14 cellular contexts compared by ENCODE assay signal in genomic region chr17:79892457-79893236, GRCh38. TPM values are rescaled to one million over a fixed set of nuclear protein-coding genes. Genes with fewer than 3 reads are reported as not detected.
DNase-seq lines count a peak whose midpoint lies in the region; ATAC-seq and TF ChIP-seq lines count a peak whose summit lies in the region.
"Had no signal": no experiment of that assay in that cellular context is flagged by ENCODE, and none has a peak within 500 bp of the region (broad histone marks: within the 10 kb centered on the region; RNA-seq: fewer than 3 reads in every experiment).

No MANE protein-coding gene starts in this region.

- intact Hi-C loops in MCF 10A (cut with micrococcal nuclease) (no loop called here), spleen (cut with DNase I; ENCODE audit: low total_unique reads) (no loop called here)

- peaks cover 24% of the 10 kb centered on the region for H3K27me3 Mint-ChIP-seq in MCF 10A (ENCODE audit: insufficient read depth, unreplicated experiment)

- POLR2A ChIA-PET in MCF 10A (lab: Yijun Ruan, JAX), result no interaction called here

- TF ChIP-seq CTCF in MCF 10A (IDR thresholded peaks at IDR 0.05; ENCODE audit: unreplicated experiment), result no peak
- no peak for TF ChIP-seq CTCF in spleen (IDR thresholded peaks at IDR 0.05 in 8 of 11, conservative IDR thresholded peaks at IDR 0.05 in 3 of 11)

- H3K36me3 ChIP-seq in spleen, result no peaks in the 10 kb centered on the region
- H3K36me3 ChIP-seq: gastroesophageal sphincter had no signal

- no peaks in the 10 kb centered on the region for H3K9me3 Mint-ChIP-seq in MCF 10A (ENCODE audit: unreplicated experiment)
- H3K9me3 Mint-ChIP-seq: activated CD4-positive, alpha-beta T cell treated with anti-CD3 and anti-CD28 coated beads, Interleukin-2, amount 10 ng/mL, durations not matched to agents 7 days and 5 days; activated T-cell treated with anti-CD3 and anti-CD28 coated beads, Interleukin-2, amount 50 U/mL, for 72 hours; natural killer cell had no signal

- no peak overlapping the region for H3K4me3 Mint-ChIP-seq in MCF 10A (ENCODE audit: unreplicated experiment)
- H3K4me3 Mint-ChIP-seq: activated CD4-positive, alpha-beta T cell treated with anti-CD3 and anti-CD28 coated beads, Interleukin-2, amount 10 ng/mL, durations not matched to agents 7 days and 5 days; activated T-cell treated with anti-CD3 and anti-CD28 coated beads, Interleukin-2, amount 50 U/mL, for 72 hours; natural killer cell had no signal

- peaks cover 0 to 65% (median 12%) of the 10 kb centered on the region in 7 donors for H3K27me3 ChIP-seq in spleen (replicated peaks in 1 of 7)
- H3K27me3 ChIP-seq: testis had no signal

- WGBS in spleen, 5 donors, result 76 to 90% (median 81%) methylated on average over 11 of the region's 11 CpGs

- no peak overlapping the region for H3K27ac ChIP-seq in spleen
- H3K27ac ChIP-seq: gastroesophageal sphincter, testis had no signal

- CTCF ChIA-PET in MCF 10A (lab: Yijun Ruan, JAX), result interaction anchor here (0.7 kb wide), 1 partner anchor 85 kb away, joined by 3 read pairs; no protein-coding TSS in a partner anchor

- H3K9me3 ChIP-seq in spleen, result no peaks in the 10 kb centered on the region
- H3K9me3 ChIP-seq: gastroesophageal sphincter, testis had no signal

- peak overlapping the region; percentile 47 for H3K27ac Mint-ChIP-seq in MCF 10A (ENCODE audit: low read depth, unreplicated experiment)
- H3K27ac Mint-ChIP-seq: activated CD4-positive, alpha-beta T cell treated with anti-CD3 and anti-CD28 coated beads, Interleukin-2, amount 10 ng/mL, durations not matched to agents 7 days and 5 days; activated T-cell treated with anti-CD3 and anti-CD28 coated beads, Interleukin-2, amount 50 U/mL, for 72 hours; natural killer cell had no signal

- H3K4me1 ChIP-seq in spleen, result peaks cover 0 to 13% (median 5%) of the 10 kb centered on the region in 6 donors
- H3K4me1 ChIP-seq: gastroesophageal sphincter, testis had no signal

- no peak overlapping the region for H3K4me3 ChIP-seq in spleen
- H3K4me3 ChIP-seq: gastroesophageal sphincter, testis had no signal

- DNase-seq in HPDE6-E6E7 (ENCODE audit: extremely low spot score) (peak; percentile 35), NCI-H2107 (lab: John Stamatoyannopoulos, UW) (peak; percentile 70), MCF 10A (ENCODE audit: unreplicated experiment) (peak; percentile 74), spleen (peak; percentile 30), HuH-7.5 (ENCODE audit: low spot score) (no peak), NCI-H1048 (lab: John Stamatoyannopoulos, UW) (no peak)
- DNase-seq: activated CD4-positive, alpha-beta T cell treated with anti-CD3 and anti-CD28 coated beads, Interleukin-2, amount 10 ng/mL, durations not matched to agents 7 days and 5 days; activated T-cell treated with anti-CD3 and anti-CD28 coated beads, Interleukin-2, amount 50 U/mL, for 72 hours; effector CD8-positive, alpha-beta T cell; natural killer cell; T-helper 2 cell; testis had no signal

- no peak for ATAC-seq in HG03196 (IDR thresholded peaks at IDR 0.05; ENCODE audit: unreplicated experiment)
- ATAC-seq: activated T-cell treated with anti-CD3 and anti-CD28 coated beads, Interleukin-2, amount 50 U/mL, for 72 hours; gastroesophageal sphincter had no signal

- no peaks in the 10 kb centered on the region for H3K36me3 Mint-ChIP-seq in MCF 10A (ENCODE audit: insufficient read depth, unreplicated experiment)
- H3K36me3 Mint-ChIP-seq: natural killer cell had no signal

- peaks cover 12% of the 10 kb centered on the region for H3K4me1 Mint-ChIP-seq in MCF 10A (ENCODE audit: insufficient read depth, unreplicated experiment)
- H3K4me1 Mint-ChIP-seq: activated CD4-positive, alpha-beta T cell treated with anti-CD3 and anti-CD28 coated beads, Interleukin-2, amount 10 ng/mL, durations not matched to agents 7 days and 5 days; natural killer cell had no signal

- BruUV-seq in MCF 10A (replicated peaks; lab: Mats Ljungman, UMichigan), result no TSS peak

- no peak for TF ChIP-seq POLR2A in spleen (IDR thresholded peaks at IDR 0.05)

RNA-seq across cellular contexts. Expression of gene CBX4, which starts 53.4 kb away (rescaled TPM):
- total RNA-seq in MCF 10A (2022), result 85.8 and 89.7 TPM in 2 replicates
- 10 to 100 TPM; 23.4 to 48.0 (median 27.9) TPM for total RNA-seq in spleen
- 10 to 100 TPM; 12.3 to 19.0 (median 13.2) TPM for polyA plus RNA-seq in spleen

Comparison
In these comparisons a context has a peak if more than half of its experiments do, and no peak if none do; other contexts are left out.
1. DNase-seq: peak in HPDE6-E6E7 (single experiment), NCI-H2107 (single experiment), MCF 10A (single experiment) and spleen (single experiment); none in HuH-7.5 (single experiment) and NCI-H1048 (single experiment).